Comparison of ENCODE assay signal across 1 cellular context in genomic region chr17:30824356-30825145, GRCh38.
TF ChIP-seq lines count a peak whose summit lies in the region.

CRLF3 (minus strand) TSS chr17:30824692; CDS start chr17:30824651, 41 bp downstream.

TF ChIP-seq in HEK293, 187 proteins besides CTCF, POLR2A, EP300 and RAD21 (continued from another document and continues in another):
- TF ChIP-seq ZNF398 (tag by site-specific recombination; IDR thresholded peaks at IDR 0.05) (peak; percentile 76), ZNF223 (tag by site-specific recombination; IDR thresholded peaks at IDR 0.05) (peak; percentile 16; the same call in 1 of the 2 replicates), ZNF174 (tag by site-specific recombination; IDR thresholded peaks at IDR 0.05) (no peak), PRDM2 (tag by site-specific recombination; IDR thresholded peaks at IDR 0.05; ENCODE audit: borderline replicate concordance) (no peak), ZNF274 (IDR thresholded peaks at IDR 0.05; ENCODE audit: low read length) (no peak), ZNF274 (tag by site-specific recombination; IDR thresholded peaks at IDR 0.05; ENCODE audit: borderline replicate concordance) (no peak), HOXD13 (CRISPR knock-in tag; IDR thresholded peaks at IDR 0.05; ENCODE audit: borderline replicate concordance) (no peak), ZNF366 (tag by site-specific recombination; conservative IDR thresholded peaks at IDR 0.05) (no peak), ZNF311 (tag by site-specific recombination; IDR thresholded peaks at IDR 0.05; ENCODE audit: borderline replicate concordance) (no peak), ZNF292 (tag by site-specific recombination; IDR thresholded peaks at IDR 0.05; ENCODE audit: borderline replicate concordance, low read depth) (no peak), ZNF513 (tag by site-specific recombination; IDR thresholded peaks at IDR 0.05) (no peak), RBAK (tag by site-specific recombination; IDR thresholded peaks at IDR 0.05) (no peak), FEZF1 (tag by site-specific recombination; IDR thresholded peaks at IDR 0.05) (no peak), PBX3 (CRISPR knock-in tag; IDR thresholded peaks at IDR 0.05) (peak; percentile 98), ZFP69B (tag by site-specific recombination; IDR thresholded peaks at IDR 0.05) (peak; percentile 95), ZBTB49 (tag by site-specific recombination; IDR thresholded peaks at IDR 0.05; ENCODE audit: low read depth) (no peak), ZNF596 (tag by site-specific recombination; IDR thresholded peaks at IDR 0.05) (peak; percentile 40; the same call in 1 of the 2 replicates), ZNF777 (tag by site-specific recombination; IDR thresholded peaks at IDR 0.05; ENCODE audit: borderline replicate concordance) (no peak), ZNF394 (tag by site-specific recombination; IDR thresholded peaks at IDR 0.05; ENCODE audit: borderline replicate concordance) (no peak), ZNF221 (tag by site-specific recombination; IDR thresholded peaks at IDR 0.05; ENCODE audit: borderline replicate concordance) (no peak), ZNF23 (tag by site-specific recombination; IDR thresholded peaks at IDR 0.05; ENCODE audit: borderline replicate concordance) (no peak), ZSCAN30 (tag by site-specific recombination; IDR thresholded peaks at IDR 0.05) (peak; percentile 92; the same call in 1 of the 2 replicates), ZNF670 (tag by site-specific recombination; IDR thresholded peaks at IDR 0.05; ENCODE audit: low read depth) (no peak), ZFP3 (tag by site-specific recombination; IDR thresholded peaks at IDR 0.05; ENCODE audit: low read depth) (no peak), ZNF792 (tag by site-specific recombination; IDR thresholded peaks at IDR 0.05) (0 out of 2 replicates have a peak, but pooled peaks have one; percentile 68), ZNF529 (tag by site-specific recombination; IDR thresholded peaks at IDR 0.05; ENCODE audit: insufficient replicate concordance) (no peak), ZNF155 (tag by site-specific recombination; IDR thresholded peaks at IDR 0.05) (no peak), GLI4 (tag by site-specific recombination; IDR thresholded peaks at IDR 0.05) (no peak; the same call in 1 of the 2 replicates), ZNF280D (tag by site-specific recombination; IDR thresholded peaks at IDR 0.05) (peak; percentile 10; the same call in 1 of the 2 replicates), IKZF3 (tag by site-specific recombination; IDR thresholded peaks at IDR 0.05) (peak; percentile 49; the same call in 1 of the 2 replicates), ZNF571 (tag by site-specific recombination; IDR thresholded peaks at IDR 0.05) (no peak), ZNF433 (tag by site-specific recombination; IDR thresholded peaks at IDR 0.05; ENCODE audit: low read depth) (no peak), ZNF791 (tag by site-specific recombination; IDR thresholded peaks at IDR 0.05) (no peak), ZNF843 (tag by site-specific recombination; IDR thresholded peaks at IDR 0.05) (no peak; the same call in 1 of the 2 replicates), ZNF660 (tag by site-specific recombination; IDR thresholded peaks at IDR 0.05) (peak; percentile 93), ZNF169 (tag by site-specific recombination; IDR thresholded peaks at IDR 0.05) (no peak), ZNF132 (tag by site-specific recombination; IDR thresholded peaks at IDR 0.05; ENCODE audit: borderline replicate concordance) (no peak), ATF2 (tag by site-specific recombination; IDR thresholded peaks at IDR 0.05; ENCODE audit: low read depth) (no peak), ZNF37A (tag by site-specific recombination; IDR thresholded peaks at IDR 0.05) (no peak), SALL2 (tag by site-specific recombination; IDR thresholded peaks at IDR 0.05; ENCODE audit: borderline replicate concordance) (no peak), ZNF404 (tag by site-specific recombination; IDR thresholded peaks at IDR 0.05) (no peak), HIC1 (tag by site-specific recombination; IDR thresholded peaks at IDR 0.05) (no peak), ZNF350 (tag by site-specific recombination; IDR thresholded peaks at IDR 0.05) (no peak), YY1 (tag by site-specific recombination; IDR thresholded peaks at IDR 0.05) (no peak; the same call in 1 of the 2 replicates)
